In genomic region chr10:91220194-91220953, GRCh38 we compare ENCODE assay signal across 1 cellular context.
A peak's percentile ranks its signal among the peaks of the same experiment; 100 is the strongest.
TF ChIP-seq lines count a peak whose summit lies in the region.

TSS of gene PCGF5 (plus strand) at chr10:91220663. CDS start at chr10:91222872, 2,209 bp downstream.

TF ChIP-seq in GM12878, 131 proteins besides CTCF, POLR2A, EP300 and RAD21 (continued from another document and continues in another):
- TF ChIP-seq BHLHE40 (IDR thresholded peaks at IDR 0.05; ENCODE audit: borderline replicate concordance in 1 of 2, low read depth in 2 of 2, low read length in 1 of 2): peak; percentile 6 to 65; a peak in 2 of 4 replicates
- no peak for TF ChIP-seq YBX1 (IDR thresholded peaks at IDR 0.05)
- peak; percentile 54; the same call in 1 of the 2 replicates for TF ChIP-seq TAF1 (IDR thresholded peaks at IDR 0.05; ENCODE audit: borderline replicate concordance, low read depth, low read length)
- 0 out of 2 replicates have a peak, but pooled peaks have one; percentile 28 for TF ChIP-seq TARDBP (IDR thresholded peaks at IDR 0.05; ENCODE audit: borderline replicate concordance)
- peak in 1 of 2 experiments; percentile 33; a peak in 1 of 3 replicates for TF ChIP-seq EGR1 (IDR thresholded peaks at IDR 0.05; ENCODE audit: borderline replicate concordance in 1 of 2, low read depth in 2 of 2, low read length in 2 of 2)
- peak; percentile 75; the same call in 1 of the 2 replicates for TF ChIP-seq DPF2 (IDR thresholded peaks at IDR 0.05)
- peak; percentile 18 for TF ChIP-seq MEF2B (IDR thresholded peaks at IDR 0.05; ENCODE audit: partially characterized antibody, poor library complexity, severe bottlenecking)
- no peak for TF ChIP-seq SUPT20H (IDR thresholded peaks at IDR 0.05; ENCODE audit: borderline replicate concordance, control insufficient read depth, low read depth, low read length)
- TF ChIP-seq BCLAF1 (IDR thresholded peaks at IDR 0.05): no peak
- 0 out of 2 replicates have a peak, but pooled peaks have one; percentile 21 for TF ChIP-seq ZNF592 (IDR thresholded peaks at IDR 0.05)
- peak; percentile 26; the same call in 1 of the 2 replicates for TF ChIP-seq ATF7 (IDR thresholded peaks at IDR 0.05; ENCODE audit: low read depth)
- TF ChIP-seq RCOR1 (conservative IDR thresholded peaks at IDR 0.05; ENCODE audit: low read depth, low read length): 0 out of 2 replicates have a peak, but pooled peaks have one; percentile 6
- no peak for TF ChIP-seq BRCA1 (IDR thresholded peaks at IDR 0.05; ENCODE audit: low read depth, low read length)
- no peak for TF ChIP-seq CEBPB (IDR thresholded peaks at IDR 0.05; ENCODE audit: borderline replicate concordance in 1 of 2, low read depth in 2 of 2, low read length in 2 of 2)
- peak; percentile 38; the same call in 1 of the 2 replicates for TF ChIP-seq CREB1 (IDR thresholded peaks at IDR 0.05; ENCODE audit: low read depth)
- TF ChIP-seq PRDM15 (CRISPR knock-in tag; IDR thresholded peaks at IDR 0.05): no peak
- no peak for TF ChIP-seq HDAC6 (IDR thresholded peaks at IDR 0.05; ENCODE audit: unreplicated experiment)
- TF ChIP-seq BACH1 (IDR thresholded peaks at IDR 0.05; ENCODE audit: borderline replicate concordance): peak; percentile 21; the same call in 1 of the 2 replicates
- no peak for TF ChIP-seq KLF5 (IDR thresholded peaks at IDR 0.05; ENCODE audit: partially characterized antibody)
- TF ChIP-seq MEF2A (IDR thresholded peaks at IDR 0.05; ENCODE audit: insufficient read depth, low read depth, low read length): no peak
- TF ChIP-seq MTA2 (IDR thresholded peaks at IDR 0.05; ENCODE audit: low read depth): peak; percentile 23; the same call in 1 of the 2 replicates
- TF ChIP-seq MXI1 (IDR thresholded peaks at IDR 0.05; ENCODE audit: low read depth, low read length): 0 out of 2 replicates have a peak, but pooled peaks have one; percentile 38
- TF ChIP-seq GATAD2B (conservative IDR thresholded peaks at IDR 0.05; ENCODE audit: low read depth): peak; percentile 76; the same call in 1 of the 2 replicates
- no peak for TF ChIP-seq STAT1 (conservative IDR thresholded peaks at IDR 0.05)
- peak; percentile 55 for TF ChIP-seq PKNOX1 (IDR thresholded peaks at IDR 0.05)
- peak; percentile 78 for TF ChIP-seq SMARCA5 (IDR thresholded peaks at IDR 0.05)
- no peak for TF ChIP-seq SMAD5 (IDR thresholded peaks at IDR 0.05; ENCODE audit: low read depth)
- TF ChIP-seq MYB (IDR thresholded peaks at IDR 0.05; ENCODE audit: borderline replicate concordance, low read depth, low read length): no peak
- no peak for TF ChIP-seq ESRRA (IDR thresholded peaks at IDR 0.05; ENCODE audit: low read length)
- TF ChIP-seq NRF1 (conservative IDR thresholded peaks at IDR 0.05; ENCODE audit: low read depth, low read length): 0 out of 2 replicates have a peak, but pooled peaks have one; percentile 6
- no peak for TF ChIP-seq RFX5 (IDR thresholded peaks at IDR 0.05; ENCODE audit: low read depth, low read length)
- peak; percentile 99; the same call in 1 of the 2 replicates for TF ChIP-seq ASH2L (IDR thresholded peaks at IDR 0.05; ENCODE audit: borderline replicate concordance, low read depth)
- TF ChIP-seq ZZZ3 (IDR thresholded peaks at IDR 0.05; ENCODE audit: control insufficient read depth, insufficient read length, low read depth): no peak
- no peak for TF ChIP-seq CBX5 (IDR thresholded peaks at IDR 0.05; ENCODE audit: low read depth)
- TF ChIP-seq TCF3 (IDR thresholded peaks at IDR 0.05; ENCODE audit: borderline replicate concordance, insufficient read depth, low read depth, low read length): 0 out of 2 replicates have a peak, but pooled peaks have one; percentile 35
- no peak for TF ChIP-seq SIX5 (IDR thresholded peaks at IDR 0.05; ENCODE audit: low read depth, low read length, severe bottlenecking)
- TF ChIP-seq RELA (IDR thresholded peaks at IDR 0.05; ENCODE audit: borderline replicate concordance, partially characterized antibody): no peak
- no peak for TF ChIP-seq PBX3 (IDR thresholded peaks at IDR 0.05; ENCODE audit: insufficient replicate concordance, low read depth, low read length)
- no peak for TF ChIP-seq ELK1 (IDR thresholded peaks at IDR 0.05; ENCODE audit: low read depth, low read length)
- TF ChIP-seq CUX1 (IDR thresholded peaks at IDR 0.05; ENCODE audit: insufficient replicate concordance, low read depth, low read length): no peak
- TF ChIP-seq IKZF2 (IDR thresholded peaks at IDR 0.05): 0 out of 4 replicates have a peak, but pooled peaks of 1 of the 2 experiments have one; percentile 14
- no peak for TF ChIP-seq PML (IDR thresholded peaks at IDR 0.05; ENCODE audit: low read length)
